1 cellular context compared by ENCODE assay signal in the genomic region with DNA sequence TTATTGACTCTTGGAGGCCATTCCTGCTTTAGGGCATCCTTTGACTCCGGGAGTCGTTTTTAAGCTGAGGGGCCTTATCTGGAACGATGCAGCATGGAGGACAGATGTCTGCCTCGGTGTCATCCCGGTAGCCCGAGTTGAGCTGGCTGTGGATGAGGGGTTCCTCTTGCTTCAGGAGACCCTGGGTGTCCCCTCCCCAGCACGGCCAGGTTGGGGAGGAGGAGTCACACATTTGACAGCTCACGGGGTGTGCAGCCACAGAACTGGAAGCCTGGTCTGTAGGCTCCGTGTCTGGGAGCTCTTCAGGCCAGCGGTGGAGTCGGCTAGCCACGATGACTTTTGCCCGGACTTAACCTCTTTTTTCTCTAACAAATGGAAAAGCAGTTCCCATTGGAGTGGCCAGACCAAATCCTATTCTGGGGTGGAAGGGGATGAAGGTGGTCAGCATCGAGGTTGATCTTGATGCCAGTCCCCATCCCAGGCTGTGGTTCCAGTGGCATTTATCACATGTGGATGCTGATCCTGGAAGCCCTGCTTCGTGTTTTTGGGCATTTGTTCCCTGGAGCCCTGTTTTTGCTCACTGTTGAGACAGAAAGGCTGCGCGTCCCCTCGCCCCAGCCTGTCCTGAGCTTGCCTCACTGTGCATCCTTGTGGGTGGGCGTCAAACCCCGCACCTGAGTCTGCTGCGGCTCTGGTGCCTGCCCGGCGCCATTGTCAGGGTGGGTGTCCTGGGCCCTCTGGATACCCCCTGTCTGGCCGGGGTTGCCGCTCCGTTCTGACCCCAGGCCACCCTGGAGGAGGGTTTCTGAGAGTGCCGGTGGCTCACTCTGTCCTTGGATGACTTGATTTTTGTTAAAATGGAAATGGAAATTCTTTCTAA.
TF ChIP-seq lines count a peak whose summit lies in the region.

No MANE protein-coding gene starts in this region.

TF ChIP-seq in WTC11, 78 proteins besides CTCF, POLR2A, EP300 and RAD21 (continued from another document):
- no peak for TF ChIP-seq E2F1 (CRISPR knock-in tag; IDR thresholded peaks at IDR 0.05)
TF ChIP-seq in WTC11: peak in this region for 0.
